Comparison of ENCODE assay signal across 8 cellular contexts in the genomic region with DNA sequence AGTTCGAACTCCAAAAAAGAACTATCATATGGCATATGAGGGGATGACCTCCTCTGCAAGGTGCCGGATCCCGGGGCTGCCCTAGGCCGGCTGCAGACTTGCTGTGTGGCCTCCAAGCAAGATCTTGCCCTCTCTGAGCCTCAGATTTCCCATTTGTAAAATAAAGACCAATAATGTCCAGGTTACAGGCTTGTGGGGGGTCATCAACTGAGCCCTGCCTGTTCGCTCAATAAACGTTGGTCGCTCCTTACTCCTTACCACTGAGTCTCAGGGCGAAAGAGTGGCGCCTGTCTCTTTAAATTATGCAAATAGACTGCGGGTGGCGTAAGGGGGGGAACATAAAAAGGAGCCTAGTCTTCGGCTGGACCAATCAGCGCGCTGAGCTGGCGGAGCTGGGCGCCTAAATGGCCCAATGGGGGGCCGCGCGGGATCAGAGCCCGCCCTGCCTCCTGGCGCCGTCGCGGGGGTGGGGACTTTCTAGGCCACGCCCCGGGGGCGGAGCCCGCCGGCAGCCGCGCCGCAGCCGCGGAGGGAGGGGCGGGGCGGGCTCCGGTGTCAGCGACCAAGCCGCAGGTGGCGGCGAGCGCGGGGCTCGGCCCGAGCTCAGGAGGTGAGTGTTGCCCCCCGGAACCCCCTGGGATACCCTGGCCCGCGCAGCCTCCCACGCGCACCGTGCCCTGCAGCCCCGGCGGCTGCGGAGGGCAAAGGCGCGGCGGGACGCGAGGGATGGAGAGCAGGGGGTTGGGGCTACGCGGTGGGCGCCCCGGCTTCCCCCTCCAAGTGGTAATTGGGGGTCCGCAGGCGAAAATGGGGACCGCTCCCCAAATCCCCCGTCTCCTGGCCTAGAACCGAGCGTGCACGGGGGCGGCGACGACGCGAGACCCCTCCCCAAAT. TPM values are rescaled to one million over a fixed set of nuclear protein-coding genes. Genes with fewer than 3 reads are reported as not detected.
DNase-seq lines count a peak whose midpoint lies in the region; ATAC-seq and TF ChIP-seq lines count a peak whose summit lies in the region.

No MANE protein-coding gene starts in this region.

- H3K4me1 Mint-ChIP-seq in activated T-helper 2 cell treated with anti-CD3 and anti-CD28 coated beads, Interferon-gamma antibody, Interleukin-2, Interleukin-4, amounts not matched to agents 10 μg/mL and 5 μg/mL and 100 μg/mL, durations not matched to agents 14 hours and 24 hours and 36 hours (ENCODE audit: low read depth) = peaks cover 34% of the 10 kb centered on the region
- H3K4me1 Mint-ChIP-seq in natural killer cell treated with Interleukin-12 subunit alpha and Interleukin-12 subunit beta and Interleukin-15 and Interleukin-18, amount 100 ng/mL, for 72 hours (ENCODE audit: low read depth in 2 of 2) = peaks cover 34 to 40% of the 10 kb centered on the region in 2 donors

- H3K27ac Mint-ChIP-seq in activated T-helper 2 cell treated with anti-CD3 and anti-CD28 coated beads, Interferon-gamma antibody, Interleukin-2, Interleukin-4, amounts not matched to agents 10 μg/mL and 5 μg/mL and 100 μg/mL, durations not matched to agents 14 hours and 24 hours and 36 hours = peak overlapping the region; percentile 82
- peak overlapping the region in 1 of 2 donors; percentile 59 for H3K27ac Mint-ChIP-seq in natural killer cell treated with Interleukin-12 subunit alpha and Interleukin-12 subunit beta and Interleukin-15 and Interleukin-18, amount 100 ng/mL, for 72 hours

- no peaks in the 10 kb centered on the region for H3K27me3 ChIP-seq in DOHH2 (ENCODE audit: control insufficient read depth, low read length)

- peaks cover 55% of the 10 kb centered on the region for H3K4me1 ChIP-seq in DOHH2 (ENCODE audit: control insufficient read depth, low read length)

- H4K20me1 ChIP-seq in DOHH2 (ENCODE audit: control insufficient read depth, insufficient read depth, low read depth, low read length) = no peaks in the 10 kb centered on the region

- H3K36me3 ChIP-seq in DOHH2 (ENCODE audit: control insufficient read depth, low read length) = peaks cover 6% of the 10 kb centered on the region

- CTCF ChIA-PET in RWPE1 (lab: Yijun Ruan, JAX) = no interaction called here

- no peaks in the 10 kb centered on the region for H3K27me3 Mint-ChIP-seq in activated T-helper 2 cell treated with anti-CD3 and anti-CD28 coated beads, Interferon-gamma antibody, Interleukin-2, Interleukin-4, amounts not matched to agents 10 μg/mL and 5 μg/mL and 100 μg/mL, durations not matched to agents 14 hours and 24 hours and 36 hours (ENCODE audit: low read depth)
- H3K27me3 Mint-ChIP-seq in natural killer cell treated with Interleukin-12 subunit alpha and Interleukin-12 subunit beta and Interleukin-15 and Interleukin-18, amount 100 ng/mL, for 72 hours = no peaks in the 10 kb centered on the region

- POLR2A ChIA-PET in RWPE1 (lab: Yijun Ruan, JAX; ENCODE audit: low non-redundant PET) = no interaction called here

- peaks cover 12% of the 10 kb centered on the region for H3K36me3 Mint-ChIP-seq in activated T-helper 2 cell treated with anti-CD3 and anti-CD28 coated beads, Interferon-gamma antibody, Interleukin-2, Interleukin-4, amounts not matched to agents 10 μg/mL and 5 μg/mL and 100 μg/mL, durations not matched to agents 14 hours and 24 hours and 36 hours (ENCODE audit: low read depth)
- H3K36me3 Mint-ChIP-seq in natural killer cell treated with Interleukin-12 subunit alpha and Interleukin-12 subunit beta and Interleukin-15 and Interleukin-18, amount 100 ng/mL, for 72 hours = no peaks in the 10 kb centered on the region

- peak; percentile 94 to 98 for ATAC-seq in natural killer cell treated with Interleukin-12 subunit alpha and Interleukin-12 subunit beta and Interleukin-15 and Interleukin-18, amount 100 ng/mL, for 72 hours

- no peaks in the 10 kb centered on the region for H3K9me3 Mint-ChIP-seq in activated T-helper 2 cell treated with anti-CD3 and anti-CD28 coated beads, Interferon-gamma antibody, Interleukin-2, Interleukin-4, amounts not matched to agents 10 μg/mL and 5 μg/mL and 100 μg/mL, durations not matched to agents 14 hours and 24 hours and 36 hours
- no peaks in the 10 kb centered on the region for H3K9me3 Mint-ChIP-seq in natural killer cell treated with Interleukin-12 subunit alpha and Interleukin-12 subunit beta and Interleukin-15 and Interleukin-18, amount 100 ng/mL, for 72 hours

- DNase-seq in H4 (ENCODE audit: low spot score) = peak; percentile 96
- DNase-seq in LoVo (ENCODE audit: low spot score) = peak; percentile 96
- DNase-seq in RWPE1 (ENCODE audit: low spot score) = peak; percentile 98
- DNase-seq in activated T-helper 2 cell treated with anti-CD3 and anti-CD28 coated beads, Interferon-gamma antibody, Interleukin-2, Interleukin-4, amounts not matched to agents 10 μg/mL and 5 μg/mL and 100 μg/mL, durations not matched to agents 14 hours and 24 hours and 36 hours (ENCODE audit: low spot score) = peak; percentile 93
- DNase-seq in fibroblast of pulmonary artery (ENCODE audit: low read depth) = peak; percentile 94
- peak; percentile 97 for DNase-seq in natural killer cell treated with Interleukin-12 subunit alpha and Interleukin-12 subunit beta and Interleukin-15 and Interleukin-18, amount 100 ng/mL, for 72 hours (ENCODE audit: low spot score)
- peak; percentile 85 to 94 (median 92) for DNase-seq in stimulated activated naive CD4-positive, alpha-beta T cell (lab: John Stamatoyannopoulos, UW)

- H3K79me2 ChIP-seq in DOHH2 (ENCODE audit: control insufficient read depth, low read length) = peaks cover 30% of the 10 kb centered on the region

- H3K4me3 Mint-ChIP-seq in activated T-helper 2 cell treated with anti-CD3 and anti-CD28 coated beads, Interferon-gamma antibody, Interleukin-2, Interleukin-4, amounts not matched to agents 10 μg/mL and 5 μg/mL and 100 μg/mL, durations not matched to agents 14 hours and 24 hours and 36 hours (ENCODE audit: low read depth) = peak overlapping the region; percentile 88
- peak overlapping the region; percentile 92 for H3K4me3 Mint-ChIP-seq in natural killer cell treated with Interleukin-12 subunit alpha and Interleukin-12 subunit beta and Interleukin-15 and Interleukin-18, amount 100 ng/mL, for 72 hours

- H3K27ac ChIP-seq in DOHH2 (ENCODE audit: low read depth, low read length) (no peak overlapping the region), RWPE1 (no peak overlapping the region)

- H3K4me3 ChIP-seq in DOHH2 (ENCODE audit: low read length) (peak overlapping the region; percentile 83), fibroblast of pulmonary artery (replicated peaks; ENCODE audit: low read depth, low read length) (peak overlapping the region; percentile 45)

- peaks cover 19% of the 10 kb centered on the region for H3F3A ChIP-seq in DOHH2 (ENCODE audit: control insufficient read depth, insufficient read depth)

- no peak for TF ChIP-seq CTCF in DOHH2 (IDR thresholded peaks at IDR 0.05; ENCODE audit: low read depth, low read length, poor library complexity, severe bottlenecking)
- TF ChIP-seq CTCF in RWPE1 (conservative IDR thresholded peaks at IDR 0.05; ENCODE audit: low read depth) = no peak
- TF ChIP-seq CTCF in fibroblast of pulmonary artery (IDR thresholded peaks at IDR 0.05; ENCODE audit: low read length, missing control alignments) = no peak

- peak overlapping the region; percentile 87 for H3K4me2 ChIP-seq in DOHH2 (ENCODE audit: low read length)

- intact Hi-C loops in activated T-helper 2 cell treated with anti-CD3 and anti-CD28 coated beads, Interferon-gamma antibody, Interleukin-2, Interleukin-4, amounts not matched to agents 10 μg/mL and 5 μg/mL and 100 μg/mL, durations not matched to agents 14 hours and 24 hours and 36 hours (cut with micrococcal nuclease) = loop anchor here (1.0 kb wide), 1 partner anchor 28 kb away; the partner anchor contains the start of gene MAP1S

- H3K9me3 ChIP-seq in DOHH2 (ENCODE audit: control insufficient read depth, insufficient read depth, low read length) = no peaks in the 10 kb centered on the region

- H3K9me2 ChIP-seq in DOHH2 (replicated peaks; ENCODE audit: control insufficient read depth, low read length) = no peaks in the 10 kb centered on the region

RNA-seq across cellular contexts. Expression of gene FCHO1, which starts 3.8 kb away (rescaled TPM):
- total RNA-seq in H4 (2014; rRNA removed; shearing (Covaris generic)) = 0.58 TPM in 1 of 2 replicates, not detected in the other
- 74.7 and 75.6 TPM in 2 replicates for total RNA-seq in activated T-helper 2 cell treated with anti-CD3 and anti-CD28 coated beads, Interferon-gamma antibody, Interleukin-2, Interleukin-4, amounts not matched to agents 10 μg/mL and 5 μg/mL and 100 μg/mL, durations not matched to agents 14 hours and 24 hours and 36 hours
- 10 to 100 TPM; 28.6 to 71.0 TPM for total RNA-seq in natural killer cell treated with Interleukin-12 subunit alpha and Interleukin-12 subunit beta and Interleukin-15 and Interleukin-18, amount 100 ng/mL, for 72 hours

RNA-seq across cellular contexts. Expression of gene MAP1S, which starts 28.2 kb away (rescaled TPM):
- 6.7 and 14.6 TPM in 2 replicates for total RNA-seq in H4 (2014; rRNA removed; shearing (Covaris generic))
- 66.7 and 80.3 TPM in 2 replicates for total RNA-seq in activated T-helper 2 cell treated with anti-CD3 and anti-CD28 coated beads, Interferon-gamma antibody, Interleukin-2, Interleukin-4, amounts not matched to agents 10 μg/mL and 5 μg/mL and 100 μg/mL, durations not matched to agents 14 hours and 24 hours and 36 hours
- total RNA-seq in natural killer cell treated with Interleukin-12 subunit alpha and Interleukin-12 subunit beta and Interleukin-15 and Interleukin-18, amount 100 ng/mL, for 72 hours = 10 to 100 TPM; 71.0 to 75.6 TPM

RNA-seq across cellular contexts. Expression of gene B3GNT3, which starts 47.5 kb away (rescaled TPM):
- not detected in 2 replicates for total RNA-seq in H4 (2014; rRNA removed; shearing (Covaris generic))
- total RNA-seq in activated T-helper 2 cell treated with anti-CD3 and anti-CD28 coated beads, Interferon-gamma antibody, Interleukin-2, Interleukin-4, amounts not matched to agents 10 μg/mL and 5 μg/mL and 100 μg/mL, durations not matched to agents 14 hours and 24 hours and 36 hours = not detected in 2 replicates
- total RNA-seq in natural killer cell treated with Interleukin-12 subunit alpha and Interleukin-12 subunit beta and Interleukin-15 and Interleukin-18, amount 100 ng/mL, for 72 hours = not detected

RNA-seq across cellular contexts. Expression of gene UNC13A, which starts 59.3 kb away (rescaled TPM):
- total RNA-seq in H4 (2014; rRNA removed; shearing (Covaris generic)) = 0.04 TPM in 1 of 2 replicates, not detected in the other
- 0.02 TPM in 1 of 2 replicates, not detected in the other for total RNA-seq in activated T-helper 2 cell treated with anti-CD3 and anti-CD28 coated beads, Interferon-gamma antibody, Interleukin-2, Interleukin-4, amounts not matched to agents 10 μg/mL and 5 μg/mL and 100 μg/mL, durations not matched to agents 14 hours and 24 hours and 36 hours
- total RNA-seq in natural killer cell treated with Interleukin-12 subunit alpha and Interleukin-12 subunit beta and Interleukin-15 and Interleukin-18, amount 100 ng/mL, for 72 hours = not detected

Comparison
In these comparisons a context has a peak if more than half of its experiments do, and no peak if none do; other contexts are left out.
1. RNA of gene FCHO1, which starts 3.8 kb away (total RNA-seq): 74.7 to 75.6 TPM in activated T-helper 2 cell treated with anti-CD3 and anti-CD28 coated beads, Interferon-gamma antibody, Interleukin-2, Interleukin-4, amounts not matched to agents 10 μg/mL and 5 μg/mL and 100 μg/mL, durations not matched to agents 14 hours and 24 hours and 36 hours and 28.6 to 71.0 TPM in natural killer cell treated with Interleukin-12 subunit alpha and Interleukin-12 subunit beta and Interleukin-15 and Interleukin-18, amount 100 ng/mL, for 72 hours; 0.58 TPM in H4; every median in the first group is over 10 times any median in the second.
2. Peak in every context shown above with its lines, with median percentiles within 50 percentile points of each other: DNase-seq.